1 cellular context compared by ENCODE assay signal in the genomic region with DNA sequence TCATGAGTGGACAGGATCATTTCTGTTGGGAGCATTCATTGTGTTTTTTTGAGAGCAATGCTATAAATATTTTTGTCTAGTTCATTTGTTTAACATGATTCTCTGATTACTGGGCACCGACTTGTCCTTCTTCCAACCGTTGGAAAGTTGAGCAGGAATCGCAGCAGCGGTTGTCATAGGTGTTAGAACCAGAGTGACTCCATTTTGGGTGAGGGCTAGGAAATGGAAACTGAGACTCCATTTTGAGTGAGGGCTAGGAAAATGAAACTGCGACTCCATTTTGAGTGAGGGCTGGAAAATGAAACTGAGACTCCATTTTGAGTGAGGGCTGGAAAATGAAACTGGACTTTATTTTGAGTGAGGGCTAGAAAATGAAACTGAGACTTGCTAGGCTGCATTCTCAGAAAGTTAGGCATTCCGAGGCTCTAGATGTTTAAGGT.
TF ChIP-seq lines count a peak whose summit lies in the region.

No MANE protein-coding gene starts in this region.

TF ChIP-seq in K562, 482 proteins besides CTCF, POLR2A, EP300 and RAD21 (continued from another document and continues in another):
- TF ChIP-seq PBX2 (CRISPR knock-in tag; IDR thresholded peaks at IDR 0.05; ENCODE audit: low read depth) (no peak), PBX2 (tag; conservative IDR thresholded peaks at IDR 0.05; ENCODE audit: low read depth) (peak; percentile 91), ERF (CRISPR knock-in tag; IDR thresholded peaks at IDR 0.05) (peak; percentile 99), ZNF75A (CRISPR knock-in tag; IDR thresholded peaks at IDR 0.05) (peak; percentile 85; the same call in 1 of the 2 replicates), KLF13 (tag; IDR thresholded peaks at IDR 0.05; ENCODE audit: borderline replicate concordance, low read depth) (peak; percentile 92), ZFPM2 (CRISPR knock-in tag; IDR thresholded peaks at IDR 0.05) (peak; percentile 96), ZBTB12 (CRISPR knock-in tag; IDR thresholded peaks at IDR 0.05) (peak; percentile 83), ZNF165 (CRISPR knock-in tag; IDR thresholded peaks at IDR 0.05; ENCODE audit: borderline replicate concordance) (peak; percentile 99), PYGO2 (tag; IDR thresholded peaks at IDR 0.05) (peak; percentile 99), ATF2 (CRISPR knock-in tag; IDR thresholded peaks at IDR 0.05) (no peak), SNIP1 (IDR thresholded peaks at IDR 0.05; ENCODE audit: low read depth) (no peak), NR2C1 (IDR thresholded peaks at IDR 0.05) (no peak), NR2C1 (tag; IDR thresholded peaks at IDR 0.05) (peak; percentile 96), ZNF780A (CRISPR knock-in tag; IDR thresholded peaks at IDR 0.05) (0 out of 2 replicates have a peak, but pooled peaks have one; percentile 61), ATF1 (CRISPR knock-in tag; IDR thresholded peaks at IDR 0.05) (no peak), ATF1 (tag; IDR thresholded peaks at IDR 0.05) (peak; percentile 74), HBP1 (CRISPR knock-in tag; IDR thresholded peaks at IDR 0.05) (peak; percentile 99), HIVEP1 (CRISPR knock-in tag; IDR thresholded peaks at IDR 0.05) (peak; percentile 99), ZNF695 (CRISPR knock-in tag; IDR thresholded peaks at IDR 0.05) (0 out of 2 replicates have a peak, but pooled peaks have one; percentile 42), ZNF512 (tag; IDR thresholded peaks at IDR 0.05) (peak; percentile 66), NFE2L1 (tag; IDR thresholded peaks at IDR 0.05; ENCODE audit: borderline replicate concordance, low read depth) (peak; percentile 93), ZNF3 (CRISPR knock-in tag; IDR thresholded peaks at IDR 0.05) (peak; percentile 84), TEAD4 (IDR thresholded peaks at IDR 0.05; ENCODE audit: low read length) (peak; percentile 94), TEAD4 (CRISPR knock-in tag; IDR thresholded peaks at IDR 0.05; ENCODE audit: borderline replicate concordance) (no peak), SLC30A9 (CRISPR knock-in tag; IDR thresholded peaks at IDR 0.05) (peak; percentile 75; the same call in 1 of the 2 replicates), THRB (CRISPR knock-in tag; conservative IDR thresholded peaks at IDR 0.05) (peak; percentile 99), YBX1 (IDR thresholded peaks at IDR 0.05) (no peak), ZNF592 (IDR thresholded peaks at IDR 0.05) (peak; percentile 97), MAZ (CRISPR knock-in tag; conservative IDR thresholded peaks at IDR 0.05 in 1 of 2, IDR thresholded peaks at IDR 0.05 in 1 of 2) (peak in 1 of 2 experiments; percentile 94; a peak in 2 of 4 replicates), ZNF589 (CRISPR knock-in tag; IDR thresholded peaks at IDR 0.05; ENCODE audit: low read depth) (peak; percentile 100), NRF1 (conservative IDR thresholded peaks at IDR 0.05 in 1 of 2, IDR thresholded peaks at IDR 0.05 in 1 of 2) (no peak), NR4A1 (CRISPR knock-in tag; IDR thresholded peaks at IDR 0.05) (peak; percentile 99), NR4A1 (tag; IDR thresholded peaks at IDR 0.05) (peak; percentile 99), ZNF644 (tag; IDR thresholded peaks at IDR 0.05; ENCODE audit: low read depth) (peak; percentile 100), MED1 (CRISPR knock-in tag; IDR thresholded peaks at IDR 0.05; ENCODE audit: borderline replicate concordance) (no peak), ZFP1 (CRISPR knock-in tag; IDR thresholded peaks at IDR 0.05) (peak; percentile 88), RHOXF2B (CRISPR knock-in tag; conservative IDR thresholded peaks at IDR 0.05) (peak; percentile 92), MECOM (CRISPR knock-in tag; IDR thresholded peaks at IDR 0.05) (peak; percentile 90), PHTF2 (CRISPR knock-in tag; IDR thresholded peaks at IDR 0.05) (peak; percentile 90), RFX7 (CRISPR knock-in tag; IDR thresholded peaks at IDR 0.05) (peak; percentile 94), KAT8 (IDR thresholded peaks at IDR 0.05; ENCODE audit: low read depth) (peak; percentile 94)
- TF ChIP-seq, protein P1, sequence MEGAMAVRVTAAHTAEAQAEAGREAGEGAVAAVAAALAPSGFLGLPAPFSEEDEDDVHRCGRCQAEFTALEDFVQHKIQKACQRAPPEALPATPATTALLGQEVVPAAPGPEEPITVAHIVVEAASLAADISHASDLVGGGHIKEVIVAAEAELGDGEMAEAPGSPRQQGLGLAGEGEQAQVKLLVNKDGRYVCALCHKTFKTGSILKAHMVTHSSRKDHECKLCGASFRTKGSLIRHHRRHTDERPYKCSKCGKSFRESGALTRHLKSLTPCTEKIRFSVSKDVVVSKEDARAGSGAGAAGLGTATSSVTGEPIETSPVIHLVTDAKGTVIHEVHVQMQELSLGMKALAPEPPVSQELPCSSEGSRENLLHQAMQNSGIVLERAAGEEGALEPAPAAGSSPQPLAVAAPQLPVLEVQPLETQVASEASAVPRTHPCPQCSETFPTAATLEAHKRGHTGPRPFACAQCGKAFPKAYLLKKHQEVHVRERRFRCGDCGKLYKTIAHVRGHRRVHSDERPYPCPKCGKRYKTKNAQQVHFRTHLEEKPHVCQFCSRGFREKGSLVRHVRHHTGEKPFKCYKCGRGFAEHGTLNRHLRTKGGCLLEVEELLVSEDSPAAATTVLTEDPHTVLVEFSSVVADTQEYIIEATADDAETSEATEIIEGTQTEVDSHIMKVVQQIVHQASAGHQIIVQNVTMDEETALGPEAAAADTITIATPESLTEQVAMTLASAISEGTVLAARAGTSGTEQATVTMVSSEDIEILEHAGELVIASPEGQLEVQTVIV (CRISPR knock-in tag; IDR thresholded peaks at IDR 0.05; ENCODE audit: borderline replicate concordance) = peak; percentile 80; the same call in 1 of the 2 replicates
- TF ChIP-seq, protein P2, sequence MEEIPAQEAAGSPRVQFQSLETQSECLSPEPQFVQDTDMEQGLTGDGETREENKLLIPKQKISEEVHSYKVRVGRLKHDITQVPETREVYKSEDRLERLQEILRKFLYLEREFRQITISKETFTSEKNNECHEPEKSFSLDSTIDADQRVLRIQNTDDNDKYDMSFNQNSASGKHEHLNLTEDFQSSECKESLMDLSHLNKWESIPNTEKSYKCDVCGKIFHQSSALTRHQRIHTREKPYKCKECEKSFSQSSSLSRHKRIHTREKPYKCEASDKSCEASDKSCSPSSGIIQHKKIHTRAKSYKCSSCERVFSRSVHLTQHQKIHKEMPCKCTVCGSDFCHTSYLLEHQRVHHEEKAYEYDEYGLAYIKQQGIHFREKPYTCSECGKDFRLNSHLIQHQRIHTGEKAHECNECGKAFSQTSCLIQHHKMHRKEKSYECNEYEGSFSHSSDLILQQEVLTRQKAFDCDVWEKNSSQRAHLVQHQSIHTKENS (CRISPR knock-in tag; IDR thresholded peaks at IDR 0.05) = 0 out of 2 replicates have a peak, but pooled peaks have one; percentile 61
- TF ChIP-seq, protein P3, sequence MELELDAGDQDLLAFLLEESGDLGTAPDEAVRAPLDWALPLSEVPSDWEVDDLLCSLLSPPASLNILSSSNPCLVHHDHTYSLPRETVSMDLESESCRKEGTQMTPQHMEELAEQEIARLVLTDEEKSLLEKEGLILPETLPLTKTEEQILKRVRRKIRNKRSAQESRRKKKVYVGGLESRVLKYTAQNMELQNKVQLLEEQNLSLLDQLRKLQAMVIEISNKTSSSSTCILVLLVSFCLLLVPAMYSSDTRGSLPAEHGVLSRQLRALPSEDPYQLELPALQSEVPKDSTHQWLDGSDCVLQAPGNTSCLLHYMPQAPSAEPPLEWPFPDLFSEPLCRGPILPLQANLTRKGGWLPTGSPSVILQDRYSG (tag; conservative IDR thresholded peaks at IDR 0.05; ENCODE audit: low read depth) = peak; percentile 100
